Comparison of ENCODE assay signal across 20 cellular contexts in genomic region chr12:123614110-123614509, GRCh38. TPM values are rescaled to one million over a fixed set of nuclear protein-coding genes. Genes with fewer than 3 reads are reported as not detected.
DNase-seq lines count a peak whose midpoint lies in the region; ATAC-seq and TF ChIP-seq lines count a peak whose summit lies in the region.
"Had no signal": no experiment of that assay in that cellular context is flagged by ENCODE, and none has a peak within 500 bp of the region (broad histone marks: within the 10 kb centered on the region; RNA-seq: fewer than 3 reads in every experiment).

No MANE protein-coding gene starts in this region.

- peak overlapping the region; percentile 45 for H3K27ac ChIP-seq in right cardiac atrium (ENCODE audit: low read length)
- peak overlapping the region in 1 of 2 donors; percentile 63 for H3K27ac ChIP-seq in right atrium auricular region
- H3K27ac ChIP-seq: Peyer's patch had no signal

- peaks cover 2% of the 10 kb centered on the region for H3K4me1 ChIP-seq in right cardiac atrium (ENCODE audit: control insufficient read depth, insufficient read depth, low read length)
- H3K4me1 ChIP-seq in right atrium auricular region: peaks cover 0 to 13% of the 10 kb centered on the region in 2 donors
- H3K4me1 ChIP-seq: Peyer's patch had no signal

- peaks cover 2% of the 10 kb centered on the region for H3K4me1 Mint-ChIP-seq in activated CD8-positive, alpha-beta T cell treated with anti-CD3 and anti-CD28 coated beads for 36 hours (ENCODE audit: low read depth)
- no peaks in the 10 kb centered on the region for H3K4me1 Mint-ChIP-seq in activated CD8-positive, alpha-beta T cell treated with anti-CD3 and anti-CD28 coated beads, Interleukin-2, amount 10 ng/mL, durations not matched to agents 7 days and 5 days (ENCODE audit: low read depth)
- no peaks in the 10 kb centered on the region for H3K4me1 Mint-ChIP-seq in activated T-helper 2 cell treated with anti-CD3 and anti-CD28 coated beads, Interferon-gamma antibody, Interleukin-2, Interleukin-4, amounts not matched to agents 10 μg/mL and 5 μg/mL and 100 μg/mL, durations not matched to agents 14 hours and 24 hours and 36 hours (ENCODE audit: low read depth)
- H3K4me1 Mint-ChIP-seq: CD14-positive monocyte had no signal

- intact Hi-C loops in activated CD8-positive, alpha-beta T cell treated with anti-CD3 and anti-CD28 coated beads for 36 hours (cut with micrococcal nuclease): no loop called here
- intact Hi-C loops in right cardiac atrium (cut with DNase I): no loop called here
- intact Hi-C loops in activated T-helper 2 cell treated with anti-CD3 and anti-CD28 coated beads, Interferon-gamma antibody, Interleukin-2, Interleukin-4, amounts not matched to agents 10 μg/mL and 5 μg/mL and 100 μg/mL, durations not matched to agents 14 hours and 24 hours and 36 hours (cut with micrococcal nuclease): no loop called here

- no peaks in the 10 kb centered on the region for H3K9me3 Mint-ChIP-seq in activated CD8-positive, alpha-beta T cell treated with anti-CD3 and anti-CD28 coated beads for 36 hours
- H3K9me3 Mint-ChIP-seq in activated CD8-positive, alpha-beta T cell treated with anti-CD3 and anti-CD28 coated beads, Interleukin-2, amount 10 ng/mL, durations not matched to agents 7 days and 5 days (ENCODE audit: insufficient read depth): no peaks in the 10 kb centered on the region
- no peaks in the 10 kb centered on the region for H3K9me3 Mint-ChIP-seq in activated T-helper 2 cell treated with anti-CD3 and anti-CD28 coated beads, Interferon-gamma antibody, Interleukin-2, Interleukin-4, amounts not matched to agents 10 μg/mL and 5 μg/mL and 100 μg/mL, durations not matched to agents 14 hours and 24 hours and 36 hours
- H3K9me3 Mint-ChIP-seq: CD14-positive monocyte, IgD-negative memory B cell had no signal

- CTCF ChIA-PET in activated CD8-positive, alpha-beta T cell treated with anti-CD3 and anti-CD28 coated beads for 36 hours (lab: Charles Lee): no interaction called here
- CTCF ChIA-PET in activated CD8-positive, alpha-beta T cell treated with anti-CD3 and anti-CD28 coated beads, Interleukin-2, amount 10 ng/mL, durations not matched to agents 7 days and 5 days (lab: Charles Lee): interaction anchor here (0.5 kb wide), 1 partner anchor 15 kb away, joined by 3 read pairs; no protein-coding TSS in a partner anchor

- H3K4me3 Mint-ChIP-seq in activated CD8-positive, alpha-beta T cell treated with anti-CD3 and anti-CD28 coated beads for 36 hours: no peak overlapping the region
- H3K4me3 Mint-ChIP-seq in activated CD8-positive, alpha-beta T cell treated with anti-CD3 and anti-CD28 coated beads, Interleukin-2, amount 10 ng/mL, durations not matched to agents 7 days and 5 days: no peak overlapping the region
- no peak overlapping the region for H3K4me3 Mint-ChIP-seq in activated T-helper 2 cell treated with anti-CD3 and anti-CD28 coated beads, Interferon-gamma antibody, Interleukin-2, Interleukin-4, amounts not matched to agents 10 μg/mL and 5 μg/mL and 100 μg/mL, durations not matched to agents 14 hours and 24 hours and 36 hours (ENCODE audit: low read depth)
- H3K4me3 Mint-ChIP-seq: CD14-positive monocyte, IgD-negative memory B cell had no signal

- H3K36me3 ChIP-seq in right atrium auricular region: peaks cover 81% of the 10 kb centered on the region

- POLR2A ChIA-PET in activated CD8-positive, alpha-beta T cell treated with anti-CD3 and anti-CD28 coated beads for 36 hours (lab: Charles Lee): interaction anchor here (2.4 to 4.5 kb wide), 2 partner anchors 8 to 12 kb away, joined by 9 to 15 read pairs; partner anchors contain the start of gene DDX55
- POLR2A ChIA-PET in activated CD8-positive, alpha-beta T cell treated with anti-CD3 and anti-CD28 coated beads, Interleukin-2, amount 10 ng/mL, durations not matched to agents 7 days and 5 days (lab: Charles Lee): interaction anchor here (0.9 to 1.4 kb wide), 2 partner anchors 12 to 55 kb away, joined by 3 read pairs; no protein-coding TSS in a partner anchor

- peaks cover 66% of the 10 kb centered on the region for H3K36me3 Mint-ChIP-seq in activated CD8-positive, alpha-beta T cell treated with anti-CD3 and anti-CD28 coated beads for 36 hours (ENCODE audit: low read depth)
- peaks cover 72% of the 10 kb centered on the region for H3K36me3 Mint-ChIP-seq in activated CD8-positive, alpha-beta T cell treated with anti-CD3 and anti-CD28 coated beads, Interleukin-2, amount 10 ng/mL, durations not matched to agents 7 days and 5 days (ENCODE audit: low read depth)
- H3K36me3 Mint-ChIP-seq in activated T-helper 2 cell treated with anti-CD3 and anti-CD28 coated beads, Interferon-gamma antibody, Interleukin-2, Interleukin-4, amounts not matched to agents 10 μg/mL and 5 μg/mL and 100 μg/mL, durations not matched to agents 14 hours and 24 hours and 36 hours (ENCODE audit: low read depth): peaks cover 86% of the 10 kb centered on the region

- no peaks in the 10 kb centered on the region for H3K9me3 ChIP-seq in right cardiac atrium (ENCODE audit: control insufficient read depth, low read length)
- no peaks in the 10 kb centered on the region for H3K9me3 ChIP-seq in right atrium auricular region
- H3K9me3 ChIP-seq: Peyer's patch had no signal

- ATAC-seq in activated CD8-positive, alpha-beta T cell treated with anti-CD3 and anti-CD28 coated beads for 36 hours: no peak
- no peak for ATAC-seq in activated CD8-positive, alpha-beta T cell treated with anti-CD3 and anti-CD28 coated beads, Interleukin-2, amount 10 ng/mL, durations not matched to agents 7 days and 5 days
- ATAC-seq in right cardiac atrium (no peak), HG02623 (IDR thresholded peaks at IDR 0.05; ENCODE audit: unreplicated experiment) (no peak)
- peak; percentile 83 for ATAC-seq in stimulated activated naive CD8-positive, alpha-beta T cell treated with anti-CD3 and anti-CD28 coated beads, Interleukin-15, Interleukin-2, amounts not matched to agents 100 U/mL and 50 U/mL, for 24 hours
- ATAC-seq: HCT116 had no signal

- WGBS in right cardiac atrium: 94% methylated on average over 2 of the region's 2 CpGs

- H3K27me3 ChIP-seq in right cardiac atrium (ENCODE audit: control insufficient read depth, insufficient read depth) (no peaks in the 10 kb centered on the region), right atrium auricular region (no peaks in the 10 kb centered on the region)
- H3K27me3 ChIP-seq: Peyer's patch had no signal

- H3K27ac Mint-ChIP-seq in activated CD8-positive, alpha-beta T cell treated with anti-CD3 and anti-CD28 coated beads for 36 hours: no peak overlapping the region
- no peak overlapping the region for H3K27ac Mint-ChIP-seq in activated CD8-positive, alpha-beta T cell treated with anti-CD3 and anti-CD28 coated beads, Interleukin-2, amount 10 ng/mL, durations not matched to agents 7 days and 5 days
- peak overlapping the region; percentile 22 for H3K27ac Mint-ChIP-seq in activated T-helper 2 cell treated with anti-CD3 and anti-CD28 coated beads, Interferon-gamma antibody, Interleukin-2, Interleukin-4, amounts not matched to agents 10 μg/mL and 5 μg/mL and 100 μg/mL, durations not matched to agents 14 hours and 24 hours and 36 hours

- peak; percentile 14 for DNase-seq in activated CD8-positive, alpha-beta T cell treated with anti-CD3 and anti-CD28 coated beads for 36 hours
- DNase-seq in activated CD8-positive, alpha-beta T cell treated with anti-CD3 and anti-CD28 coated beads, Interleukin-2, amount 10 ng/mL, durations not matched to agents 7 days and 5 days: no peak
- DNase-seq in right cardiac atrium (no peak), right atrium auricular region (ENCODE audit: low spot score) (no peak), kidney glomerular epithelial cell (lab: John Stamatoyannopoulos, UW) (no peak)
- DNase-seq in activated T-helper 2 cell treated with anti-CD3 and anti-CD28 coated beads, Interferon-gamma antibody, Interleukin-2, Interleukin-4, amounts not matched to agents 10 μg/mL and 5 μg/mL and 100 μg/mL, durations not matched to agents 14 hours and 24 hours and 36 hours (ENCODE audit: low spot score): no peak
- DNase-seq in stimulated activated naive CD8-positive, alpha-beta T cell treated with anti-CD3 and anti-CD28 coated beads, Interleukin-15, Interleukin-2, amounts not matched to agents 100 U/mL and 50 U/mL, for 24 hours: no peak
- DNase-seq: 8988T, GF-D8, MV-4-11, NCI-H1694 treated with DMSO at 0.1 percent for 48 hours, NCI-H2081 treated with DMSO at 0.1 percent for 48 hours, NCI-H2171 treated with DMSO at 0.1 percent for 48 hours, NCI-H524 treated with DMSO at 0.1 percent for 48 hours, NCI-H82, Peyer's patch had no signal

- no peak for TF ChIP-seq CTCF in activated CD8-positive, alpha-beta T cell treated with anti-CD3 and anti-CD28 coated beads for 36 hours (IDR thresholded peaks at IDR 0.05)
- TF ChIP-seq CTCF in right atrium auricular region (IDR thresholded peaks at IDR 0.05): no peak

- no peak overlapping the region for H3K4me3 ChIP-seq in right cardiac atrium (ENCODE audit: low read length)
- no peak overlapping the region for H3K4me3 ChIP-seq in right atrium auricular region
- H3K4me3 ChIP-seq: Peyer's patch had no signal

- no peaks in the 10 kb centered on the region for H3K27me3 Mint-ChIP-seq in activated CD8-positive, alpha-beta T cell treated with anti-CD3 and anti-CD28 coated beads for 36 hours
- H3K27me3 Mint-ChIP-seq in activated CD8-positive, alpha-beta T cell treated with anti-CD3 and anti-CD28 coated beads, Interleukin-2, amount 10 ng/mL, durations not matched to agents 7 days and 5 days (ENCODE audit: low read depth): no peaks in the 10 kb centered on the region
- no peaks in the 10 kb centered on the region for H3K27me3 Mint-ChIP-seq in activated T-helper 2 cell treated with anti-CD3 and anti-CD28 coated beads, Interferon-gamma antibody, Interleukin-2, Interleukin-4, amounts not matched to agents 10 μg/mL and 5 μg/mL and 100 μg/mL, durations not matched to agents 14 hours and 24 hours and 36 hours (ENCODE audit: low read depth)
- H3K27me3 Mint-ChIP-seq: IgD-negative memory B cell had no signal

RNA-seq across cellular contexts. Expression of gene DDX55, which starts 12.2 kb away (rescaled TPM):
- total RNA-seq in activated CD8-positive, alpha-beta T cell treated with anti-CD3 and anti-CD28 coated beads for 36 hours: 10 to 100 TPM; 51.7 to 55.4 TPM
- total RNA-seq in activated CD8-positive, alpha-beta T cell treated with anti-CD3 and anti-CD28 coated beads, Interleukin-2, amount 10 ng/mL, durations not matched to agents 7 days and 5 days: 10 to 100 TPM; 44.7 to 44.8 TPM
- total RNA-seq in right cardiac atrium: 1 to 10 TPM; 7.7 to 8.3 (median 8.2) TPM
- 6.6 TPM for polyA plus RNA-seq in right cardiac atrium
- 1 to 10 TPM; 7.2 to 7.5 TPM for total RNA-seq in right atrium auricular region
- 60.0 and 63.2 TPM in 2 replicates for total RNA-seq in activated T-helper 2 cell treated with anti-CD3 and anti-CD28 coated beads, Interferon-gamma antibody, Interleukin-2, Interleukin-4, amounts not matched to agents 10 μg/mL and 5 μg/mL and 100 μg/mL, durations not matched to agents 14 hours and 24 hours and 36 hours

RNA-seq across cellular contexts. Expression of gene EIF2B1, which starts 19.4 kb away (rescaled TPM):
- total RNA-seq in activated CD8-positive, alpha-beta T cell treated with anti-CD3 and anti-CD28 coated beads for 36 hours: 10 to 100 TPM; 54.5 to 61.8 TPM
- total RNA-seq in activated CD8-positive, alpha-beta T cell treated with anti-CD3 and anti-CD28 coated beads, Interleukin-2, amount 10 ng/mL, durations not matched to agents 7 days and 5 days: 10 to 100 TPM; 70.2 to 73.6 TPM
- 10 to 100 TPM; 28.5 to 30.6 (median 29.3) TPM for total RNA-seq in right cardiac atrium
- 20.8 TPM for polyA plus RNA-seq in right cardiac atrium
- total RNA-seq in right atrium auricular region: 10 to 100 TPM; 60.0 to 65.9 TPM
- 65.8 and 66.0 TPM in 2 replicates for total RNA-seq in activated T-helper 2 cell treated with anti-CD3 and anti-CD28 coated beads, Interferon-gamma antibody, Interleukin-2, Interleukin-4, amounts not matched to agents 10 μg/mL and 5 μg/mL and 100 μg/mL, durations not matched to agents 14 hours and 24 hours and 36 hours

RNA-seq across cellular contexts. Expression of gene GTF2H3, which starts 19.5 kb away (rescaled TPM):
- 10 to 100 TPM; 78.6 to 80.0 TPM for total RNA-seq in activated CD8-positive, alpha-beta T cell treated with anti-CD3 and anti-CD28 coated beads for 36 hours
- 10 to 100 TPM; 42.9 to 47.0 TPM for total RNA-seq in activated CD8-positive, alpha-beta T cell treated with anti-CD3 and anti-CD28 coated beads, Interleukin-2, amount 10 ng/mL, durations not matched to agents 7 days and 5 days
- total RNA-seq in right cardiac atrium: 10 to 100 TPM; 12.5 to 15.3 (median 13.1) TPM
- 5.6 TPM for polyA plus RNA-seq in right cardiac atrium
- 1 to 10 TPM; 7.6 to 8.4 TPM for total RNA-seq in right atrium auricular region
- total RNA-seq in activated T-helper 2 cell treated with anti-CD3 and anti-CD28 coated beads, Interferon-gamma antibody, Interleukin-2, Interleukin-4, amounts not matched to agents 10 μg/mL and 5 μg/mL and 100 μg/mL, durations not matched to agents 14 hours and 24 hours and 36 hours: 53.2 and 65.4 TPM in 2 replicates

RNA-seq across cellular contexts. Expression of gene TMED2, which starts 29.8 kb away (rescaled TPM):
- 100 to 1,000 TPM; 121 to 122 TPM for total RNA-seq in activated CD8-positive, alpha-beta T cell treated with anti-CD3 and anti-CD28 coated beads for 36 hours
- 100 to 1,000 TPM; 151 to 153 TPM for total RNA-seq in activated CD8-positive, alpha-beta T cell treated with anti-CD3 and anti-CD28 coated beads, Interleukin-2, amount 10 ng/mL, durations not matched to agents 7 days and 5 days
- 100 to 1,000 TPM; 161 to 253 (median 180) TPM for total RNA-seq in right cardiac atrium
- polyA plus RNA-seq in right cardiac atrium: 90.9 TPM
- 100 to 1,000 TPM; 127 to 163 TPM for total RNA-seq in right atrium auricular region
- total RNA-seq in activated T-helper 2 cell treated with anti-CD3 and anti-CD28 coated beads, Interferon-gamma antibody, Interleukin-2, Interleukin-4, amounts not matched to agents 10 μg/mL and 5 μg/mL and 100 μg/mL, durations not matched to agents 14 hours and 24 hours and 36 hours: 213 and 221 TPM in 2 replicates

RNA-seq across cellular contexts. Expression of gene TCTN2, which starts 56.8 kb away (rescaled TPM):
- 1 to 10 TPM; 2.0 to 2.3 TPM for total RNA-seq in activated CD8-positive, alpha-beta T cell treated with anti-CD3 and anti-CD28 coated beads for 36 hours
- total RNA-seq in activated CD8-positive, alpha-beta T cell treated with anti-CD3 and anti-CD28 coated beads, Interleukin-2, amount 10 ng/mL, durations not matched to agents 7 days and 5 days: 1 to 10 TPM; 2.9 to 3.4 TPM
- 1 to 10 TPM; 4.5 to 5.8 (median 4.7) TPM for total RNA-seq in right cardiac atrium
- 3.2 TPM for polyA plus RNA-seq in right cardiac atrium
- 1 to 10 TPM; 3.7 to 4.6 TPM for total RNA-seq in right atrium auricular region
- 3.0 and 3.3 TPM in 2 replicates for total RNA-seq in activated T-helper 2 cell treated with anti-CD3 and anti-CD28 coated beads, Interferon-gamma antibody, Interleukin-2, Interleukin-4, amounts not matched to agents 10 μg/mL and 5 μg/mL and 100 μg/mL, durations not matched to agents 14 hours and 24 hours and 36 hours
